In genomic region chr1:234842726-234843641, GRCh38 we compare ENCODE assay signal across 8 cellular contexts.
DNase-seq lines count a peak whose midpoint lies in the region; ATAC-seq lines count a peak whose summit lies in the region.

No MANE protein-coding gene starts in this region.

- H3K27ac ChIP-seq in adipose tissue (ENCODE audit: low read depth, low read length): peak overlapping the region; percentile 26

- peaks cover 88% of the 10 kb centered on the region for H3K4me1 Mint-ChIP-seq in T-helper 2 cell treated with Interferon-gamma antibody and Interleukin-4, amounts not matched to agents 5 μg/mL and 100 μg/mL, for 36 hours (ENCODE audit: low read depth)

- peak overlapping the region; percentile 81 for H3K4me3 Mint-ChIP-seq in T-helper 2 cell treated with Interferon-gamma antibody and Interleukin-4, amounts not matched to agents 5 μg/mL and 100 μg/mL, for 36 hours

- H3K27ac Mint-ChIP-seq in T-helper 2 cell treated with Interferon-gamma antibody and Interleukin-4, amounts not matched to agents 5 μg/mL and 100 μg/mL, for 36 hours: peak overlapping the region; percentile 95

- 55 to 75% (median 59%) methylated on average over 12 of the region's 12 CpGs for WGBS in adipose tissue, 3 donors

- no peaks in the 10 kb centered on the region for H3K9me3 Mint-ChIP-seq in T-helper 2 cell treated with Interferon-gamma antibody and Interleukin-4, amounts not matched to agents 5 μg/mL and 100 μg/mL, for 36 hours

- no peaks in the 10 kb centered on the region for H3K27me3 Mint-ChIP-seq in T-helper 2 cell treated with Interferon-gamma antibody and Interleukin-4, amounts not matched to agents 5 μg/mL and 100 μg/mL, for 36 hours (ENCODE audit: low read depth)

- DNase-seq in T-helper 2 cell treated with Interferon-gamma antibody and Interleukin-4, amounts not matched to agents 5 μg/mL and 100 μg/mL, for 36 hours (ENCODE audit: low spot score): peak; percentile 94
- peak; percentile 90 for DNase-seq in stimulated activated CD4-positive, alpha-beta T cell treated with anti-CD3 and anti-CD28 coated beads, Interleukin-15, amount 100 ng/mL, for 24 hours
- DNase-seq in NCI-H2227 treated with DMSO at 0.1 percent for 48 hours (lab: John Stamatoyannopoulos, UW) (no peak), COLO829 (ENCODE audit: low spot score) (no peak), RPMI8226 (no peak)

- ATAC-seq in GM18517 (IDR thresholded peaks at IDR 0.05; ENCODE audit: unreplicated experiment) (peak; percentile 80), HG02759 (IDR thresholded peaks at IDR 0.05; ENCODE audit: unreplicated experiment) (peak; percentile 85)

- peaks cover 1% of the 10 kb centered on the region for H3K36me3 Mint-ChIP-seq in T-helper 2 cell treated with Interferon-gamma antibody and Interleukin-4, amounts not matched to agents 5 μg/mL and 100 μg/mL, for 36 hours (ENCODE audit: low read depth)

Comparison
In these comparisons a context has a peak if more than half of its experiments do, and no peak if none do; other contexts are left out.
1. DNase-seq: peak in T-helper 2 cell treated with Interferon-gamma antibody and Interleukin-4, amounts not matched to agents 5 μg/mL and 100 μg/mL, for 36 hours (single experiment) and stimulated activated CD4-positive, alpha-beta T cell treated with anti-CD3 and anti-CD28 coated beads, Interleukin-15, amount 100 ng/mL, for 24 hours (single experiment); none in NCI-H2227 treated with DMSO at 0.1 percent for 48 hours (single experiment), COLO829 (single experiment) and RPMI8226 (single experiment).